In genomic region chr10:29243750-29244149, GRCh38 we compare ENCODE assay signal across 1 cellular context.
TF ChIP-seq lines count a peak whose summit lies in the region.

No MANE protein-coding gene starts in this region.

TF ChIP-seq in H1, 55 proteins besides CTCF, POLR2A, EP300 and RAD21 (continued from another document):
- TF ChIP-seq CHD7 (IDR thresholded peaks at IDR 0.05; ENCODE audit: insufficient replicate concordance, low read length) (no peak), NANOG (IDR thresholded peaks at IDR 0.05; ENCODE audit: insufficient read depth, low read depth, low read length, poor library complexity, severe bottlenecking) (no peak), EGR1 (IDR thresholded peaks at IDR 0.05; ENCODE audit: borderline replicate concordance, low read depth, low read length) (no peak), BACH1 (IDR thresholded peaks at IDR 0.05; ENCODE audit: low read length) (no peak), CHD2 (IDR thresholded peaks at IDR 0.05; ENCODE audit: low read length) (no peak), JUND (IDR thresholded peaks at IDR 0.05; ENCODE audit: low read length) (no peak), POU5F1 (IDR thresholded peaks at IDR 0.05; ENCODE audit: low read depth, low read length) (no peak), CREB1 (IDR thresholded peaks at IDR 0.05) (no peak), SP2 (IDR thresholded peaks at IDR 0.05; ENCODE audit: low read length) (no peak), MAFK (IDR thresholded peaks at IDR 0.05; ENCODE audit: low read depth, low read length) (no peak)
